In the genomic region with DNA sequence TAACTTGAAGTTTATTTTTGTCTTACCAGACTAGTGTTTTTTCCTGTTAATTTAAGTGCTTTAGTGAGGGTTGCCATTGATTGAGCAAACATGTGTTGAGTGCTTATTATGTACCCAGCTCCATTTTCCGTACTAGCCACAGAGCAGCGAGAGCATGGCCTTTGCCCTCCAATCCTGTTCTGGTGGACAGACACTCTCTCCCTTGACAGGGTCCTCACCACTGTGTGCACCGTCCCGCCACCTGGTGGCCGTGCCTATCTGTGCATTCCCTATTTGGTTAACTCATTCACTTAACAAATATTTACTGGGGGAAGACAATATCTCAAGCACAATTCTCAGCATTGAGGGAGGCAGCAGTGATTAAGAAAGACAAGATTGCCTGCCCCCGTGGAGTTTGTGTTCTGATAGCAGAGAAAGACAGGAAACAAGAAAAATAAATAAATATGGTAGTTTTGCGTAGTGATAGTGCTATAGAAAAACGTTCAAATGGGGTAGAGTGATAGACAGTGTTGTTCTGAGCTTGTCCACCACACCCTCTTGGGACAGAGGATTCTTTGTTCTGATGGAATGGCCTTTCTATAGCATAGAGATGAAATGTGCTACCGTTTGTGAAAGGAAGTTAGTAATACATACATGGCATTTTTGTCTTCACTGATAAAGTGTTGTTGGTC, we compare ENCODE assay signal across 9 cellular contexts. TPM values are rescaled to one million over a fixed set of nuclear protein-coding genes. Genes with fewer than 3 reads are reported as not detected.
DNase-seq lines count a peak whose midpoint lies in the region; ATAC-seq and TF ChIP-seq lines count a peak whose summit lies in the region.
"Had no signal": no experiment of that assay in that cellular context is flagged by ENCODE, and none has a peak within 500 bp of the region (broad histone marks: within the 10 kb centered on the region; RNA-seq: fewer than 3 reads in every experiment).

No MANE protein-coding gene starts in this region.

- CTCF ChIA-PET in CD8-positive, alpha-beta T cell (lab: Charles Lee) = interaction anchor here (0.5 to 4.6 kb wide), 14 partner anchors 9 to 241 kb away, joined by 3 to 32 read pairs (median 4); no protein-coding TSS in a partner anchor

- peak in 5 of 7 experiments; percentile 8 to 63 (median 40) for DNase-seq in CD8-positive, alpha-beta T cell
- DNase-seq in LHCN-M2 (ENCODE audit: low read depth) (peak; percentile 79), myocyte (ENCODE audit: low read depth) (peak; percentile 77), transverse colon (peak; percentile 65), NCI-H446 treated with DMSO at 0.1 percent for 48 hours (lab: John Stamatoyannopoulos, UW) (no peak)
- peak; percentile 39 to 50 (median 42) for DNase-seq in effector memory CD8-positive, alpha-beta T cell

- H3K36me3 ChIP-seq in CD8-positive, alpha-beta T cell (ENCODE audit: insufficient read depth, low read length) = no peaks in the 10 kb centered on the region
- no peaks in the 10 kb centered on the region for H3K36me3 ChIP-seq in transverse colon
- H3K36me3 ChIP-seq: SJCRH30 had no signal

- intact Hi-C loops in CD8-positive, alpha-beta T cell (cut with DNase I, micrococcal nuclease) = loop anchor here (2.0 to 10.0 kb wide), 3 partner anchors 31 to 575 kb away; no protein-coding TSS in a partner anchor
- intact Hi-C loops in transverse colon (cut with DNase I; ENCODE audit: low total_unique reads) = loop anchor here (2.0 kb wide), 1 partner anchor 313 kb away; no protein-coding TSS in a partner anchor

- H3K4me1 ChIP-seq in CD8-positive, alpha-beta T cell (ENCODE audit: insufficient read depth, low read length) = no peaks in the 10 kb centered on the region
- H3K4me1 ChIP-seq in transverse colon = peaks cover 4 to 32% (median 12%) of the 10 kb centered on the region in 4 donors

- no peaks in the 10 kb centered on the region for H3K9me3 Mint-ChIP-seq in CD8-positive, alpha-beta T cell
- H3K9me3 Mint-ChIP-seq in effector memory CD8-positive, alpha-beta T cell = no peaks in the 10 kb centered on the region

- no peak overlapping the region for H3K27ac ChIP-seq in CD8-positive, alpha-beta T cell (ENCODE audit: low read depth, low read length)
- H3K27ac ChIP-seq in transverse colon = no peak overlapping the region
- H3K27ac ChIP-seq: SJCRH30 had no signal

- TF ChIP-seq POLR2A in transverse colon (IDR thresholded peaks at IDR 0.05) = no peak

- WGBS in transverse colon (ENCODE audit: low coverage in 1 of 2), 2 donors = 28 to 43% methylated on average over 9 of the region's 9 CpGs

- POLR2A ChIA-PET in CD8-positive, alpha-beta T cell (lab: Charles Lee) = interaction anchor here (0.9 to 2.2 kb wide), 2 partner anchors 15 to 31 kb away, joined by 3 to 5 read pairs; no protein-coding TSS in a partner anchor

- no peak overlapping the region for H3K4me3 Mint-ChIP-seq in CD8-positive, alpha-beta T cell
- H3K4me3 Mint-ChIP-seq in effector memory CD8-positive, alpha-beta T cell = no peak overlapping the region

- TF ChIP-seq EP300 in transverse colon (IDR thresholded peaks at IDR 0.05; ENCODE audit: low read depth) = no peak

- in situ Hi-C loops in transverse colon (cut with MboI; ENCODE audit: low pct_ligation_motif_present in 1 of 4, low pct_unique_long_range_greater_than_20kb in 1 of 4, low sequenced_read_pairs in 3 of 4) = no loop called here

- peak; percentile 69 for TF ChIP-seq CTCF in CD8-positive, alpha-beta T cell (IDR thresholded peaks at IDR 0.05)
- peak; percentile 80 for TF ChIP-seq CTCF in WI38 (IDR thresholded peaks at IDR 0.05; ENCODE audit: low read depth, low read length)
- peak; percentile 62 to 78 (median 73) for TF ChIP-seq CTCF in transverse colon (IDR thresholded peaks at IDR 0.05)

- H3K4me3 ChIP-seq in CD8-positive, alpha-beta T cell (ENCODE audit: low read depth, low read length) = no peak overlapping the region
- H3K4me3 ChIP-seq in WI38 (ENCODE audit: low read depth, low read length) = no peak overlapping the region
- no peak overlapping the region for H3K4me3 ChIP-seq in transverse colon
- H3K4me3 ChIP-seq: SJCRH30 had no signal

- H3K27me3 ChIP-seq in CD8-positive, alpha-beta T cell (ENCODE audit: insufficient read depth, low read length) = no peaks in the 10 kb centered on the region
- no peaks in the 10 kb centered on the region for H3K27me3 ChIP-seq in transverse colon
- H3K27me3 ChIP-seq: SJCRH30 had no signal

- H3K4me1 Mint-ChIP-seq in CD8-positive, alpha-beta T cell (ENCODE audit: low read depth) = peaks cover 5% of the 10 kb centered on the region
- H3K4me1 Mint-ChIP-seq in effector memory CD8-positive, alpha-beta T cell (ENCODE audit: low read depth in 2 of 2) = peaks cover 7 to 8% of the 10 kb centered on the region in 2 donors

- no peaks in the 10 kb centered on the region for H3K36me3 Mint-ChIP-seq in CD8-positive, alpha-beta T cell
- no peaks in the 10 kb centered on the region for H3K36me3 Mint-ChIP-seq in effector memory CD8-positive, alpha-beta T cell (ENCODE audit: insufficient read depth)

- peak; percentile 55 for ATAC-seq in CD8-positive, alpha-beta T cell
- ATAC-seq in GM19372 (IDR thresholded peaks at IDR 0.05; ENCODE audit: low read depth, unreplicated experiment) = peak; percentile 76
- ATAC-seq in effector memory CD8-positive, alpha-beta T cell (replicated peaks) = peak; percentile 78

- no peaks in the 10 kb centered on the region for H3K9me3 ChIP-seq in CD8-positive, alpha-beta T cell (ENCODE audit: low read length)
- no peaks in the 10 kb centered on the region for H3K9me3 ChIP-seq in transverse colon
- H3K9me3 ChIP-seq: SJCRH30 had no signal

- no peaks in the 10 kb centered on the region for H3K27me3 Mint-ChIP-seq in CD8-positive, alpha-beta T cell (ENCODE audit: low read depth)
- H3K27me3 Mint-ChIP-seq in effector memory CD8-positive, alpha-beta T cell = peaks cover 4 to 8% of the 10 kb centered on the region in 2 donors

- H3K27ac Mint-ChIP-seq in CD8-positive, alpha-beta T cell = no peak overlapping the region
- H3K27ac Mint-ChIP-seq in effector memory CD8-positive, alpha-beta T cell = no peak overlapping the region

RNA-seq across cellular contexts. Expression of gene CDH13, which starts 13.0 kb away (rescaled TPM):
- total RNA-seq in CD8-positive, alpha-beta T cell = not detected
- total RNA-seq in LHCN-M2 (2014; rRNA removed) (140 and 162 TPM in 2 replicates), myocyte (154 and 160 TPM in 2 replicates), transverse colon (10 to 100 TPM in 1 of 4 donors, 1 to 10 TPM in 3; 3.8 to 28.1 (median 5.8) TPM)
- polyA plus RNA-seq in LHCN-M2 (2012) = 97.8 TPM
- polyA plus RNA-seq in myocyte (2012) = 169 TPM
